ENCODE assay signal across 1 cellular context in genomic region chr2:237673130-237673921, GRCh38.
TF ChIP-seq lines count a peak whose summit lies in the region.

No MANE protein-coding gene starts in this region.

TF ChIP-seq in HepG2, 621 proteins besides CTCF, POLR2A, EP300 and RAD21 (continued from another document and continues in another):
- TF ChIP-seq PRDM15 (CRISPR knock-in tag; IDR thresholded peaks at IDR 0.05): no peak
- TF ChIP-seq THAP8 (CRISPR knock-in tag; IDR thresholded peaks at IDR 0.05; ENCODE audit: borderline replicate concordance): no peak
- TF ChIP-seq ZNF7 (CRISPR knock-in tag; IDR thresholded peaks at IDR 0.05): no peak
- no peak for TF ChIP-seq ZFP62 (CRISPR knock-in tag; IDR thresholded peaks at IDR 0.05)
- no peak for TF ChIP-seq ZNF569 (CRISPR knock-in tag; IDR thresholded peaks at IDR 0.05; ENCODE audit: borderline replicate concordance)
- no peak for TF ChIP-seq SNAPC5 (CRISPR knock-in tag; IDR thresholded peaks at IDR 0.05; ENCODE audit: borderline replicate concordance)
- no peak for TF ChIP-seq IRF1 (CRISPR knock-in tag; IDR thresholded peaks at IDR 0.05; ENCODE audit: low read depth)
- no peak for TF ChIP-seq TBL1XR1 (IDR thresholded peaks at IDR 0.05; ENCODE audit: borderline replicate concordance, low read length, partially characterized antibody)
- 0 out of 2 replicates have a peak, but pooled peaks have one; percentile 32 for TF ChIP-seq KMT2A (CRISPR knock-in tag; IDR thresholded peaks at IDR 0.05)
- no peak for TF ChIP-seq ZNF280B (CRISPR knock-in tag; IDR thresholded peaks at IDR 0.05; ENCODE audit: borderline replicate concordance)
- TF ChIP-seq ZBTB8A (CRISPR knock-in tag; IDR thresholded peaks at IDR 0.05; ENCODE audit: borderline replicate concordance, low read depth): no peak
- TF ChIP-seq CC2D1A (CRISPR knock-in tag; IDR thresholded peaks at IDR 0.05): peak; percentile 5; the same call in 1 of the 2 replicates
- no peak for TF ChIP-seq ZFP1 (CRISPR knock-in tag; IDR thresholded peaks at IDR 0.05)
- TF ChIP-seq SIN3B (IDR thresholded peaks at IDR 0.05; ENCODE audit: low read length): no peak
- no peak for TF ChIP-seq FOXC1 (CRISPR knock-in tag; IDR thresholded peaks at IDR 0.05; ENCODE audit: borderline replicate concordance)
- TF ChIP-seq ZNF136 (CRISPR knock-in tag; IDR thresholded peaks at IDR 0.05; ENCODE audit: low read depth): 0 out of 2 replicates have a peak, but pooled peaks have one; percentile 69
- no peak for TF ChIP-seq TRIM22 (IDR thresholded peaks at IDR 0.05)
- no peak for TF ChIP-seq ZNF562 (CRISPR knock-in tag; IDR thresholded peaks at IDR 0.05; ENCODE audit: borderline replicate concordance)
- no peak for TF ChIP-seq FIP1L1 (IDR thresholded peaks at IDR 0.05; ENCODE audit: borderline replicate concordance, insufficient read depth, low read depth, low read length)
- TF ChIP-seq ZBTB7B (CRISPR knock-in tag; IDR thresholded peaks at IDR 0.05): no peak
- no peak for TF ChIP-seq HNRNPH1 (optimal IDR thresholded peaks at IDR 0.05; ENCODE audit: low read depth, low read length)
- no peak for TF ChIP-seq FOXM1 (CRISPR knock-in tag; IDR thresholded peaks at IDR 0.05)
- no peak for TF ChIP-seq ZNF609 (CRISPR knock-in tag; IDR thresholded peaks at IDR 0.05; ENCODE audit: borderline replicate concordance)
- TF ChIP-seq ZSCAN20 (CRISPR knock-in tag; IDR thresholded peaks at IDR 0.05; ENCODE audit: borderline replicate concordance): no peak
- TF ChIP-seq PTBP1 (IDR thresholded peaks at IDR 0.05; ENCODE audit: low read depth, low read length, poor library complexity, severe bottlenecking): peak; percentile 41
- TF ChIP-seq TGIF2 (CRISPR knock-in tag; IDR thresholded peaks at IDR 0.05): 0 out of 2 replicates have a peak, but pooled peaks have one; percentile 32
- TF ChIP-seq SMC3 (IDR thresholded peaks at IDR 0.05; ENCODE audit: low read length): peak; percentile 98
- TF ChIP-seq GMEB1 (CRISPR knock-in tag; IDR thresholded peaks at IDR 0.05; ENCODE audit: borderline replicate concordance): peak; percentile 20; the same call in 1 of the 2 replicates
- TF ChIP-seq ZFP90 (CRISPR knock-in tag; IDR thresholded peaks at IDR 0.05; ENCODE audit: borderline replicate concordance): no peak
- TF ChIP-seq MED13 (CRISPR knock-in tag; IDR thresholded peaks at IDR 0.05): no peak
- TF ChIP-seq IRF2 (CRISPR knock-in tag; IDR thresholded peaks at IDR 0.05): peak; percentile 54; the same call in 1 of the 2 replicates
- no peak for TF ChIP-seq ZMYM3 (CRISPR knock-in tag; IDR thresholded peaks at IDR 0.05)
- TF ChIP-seq MAZ (IDR thresholded peaks at IDR 0.05; ENCODE audit: borderline replicate concordance, low read depth, low read length): no peak
- TF ChIP-seq MAZ (CRISPR knock-in tag; IDR thresholded peaks at IDR 0.05; ENCODE audit: low read depth): no peak
- TF ChIP-seq ZNF737 (CRISPR knock-in tag; IDR thresholded peaks at IDR 0.05; ENCODE audit: borderline replicate concordance): no peak
- no peak for TF ChIP-seq TBP (CRISPR knock-in tag; IDR thresholded peaks at IDR 0.05)
- no peak for TF ChIP-seq TFDP1 (CRISPR knock-in tag; IDR thresholded peaks at IDR 0.05; ENCODE audit: borderline replicate concordance)
- no peak for TF ChIP-seq ZNF816 (CRISPR knock-in tag; IDR thresholded peaks at IDR 0.05; ENCODE audit: borderline replicate concordance)
- TF ChIP-seq ZNF616 (CRISPR knock-in tag; IDR thresholded peaks at IDR 0.05; ENCODE audit: low read depth): no peak
- no peak for TF ChIP-seq HOXD1 (CRISPR knock-in tag; IDR thresholded peaks at IDR 0.05)
- TF ChIP-seq ZBTB20 (CRISPR knock-in tag; IDR thresholded peaks at IDR 0.05; ENCODE audit: borderline replicate concordance, low read depth): no peak
- no peak for TF ChIP-seq ZNF335 (CRISPR knock-in tag; IDR thresholded peaks at IDR 0.05)
- no peak for TF ChIP-seq SETDB1 (CRISPR knock-in tag; IDR thresholded peaks at IDR 0.05; ENCODE audit: borderline replicate concordance)
- no peak for TF ChIP-seq ZNF530 (CRISPR knock-in tag; IDR thresholded peaks at IDR 0.05; ENCODE audit: low read depth)
- TF ChIP-seq RBFOX2 (IDR thresholded peaks at IDR 0.05; ENCODE audit: low read depth, low read length): no peak
- TF ChIP-seq RBM39 (IDR thresholded peaks at IDR 0.05; ENCODE audit: low read depth, low read length, poor library complexity, severe bottlenecking): peak; percentile 34
- no peak for TF ChIP-seq KAT2B (IDR thresholded peaks at IDR 0.05; ENCODE audit: borderline replicate concordance, low read depth, low read length)
- no peak for TF ChIP-seq NFE2 (CRISPR knock-in tag; IDR thresholded peaks at IDR 0.05)
- TF ChIP-seq EEA1 (CRISPR knock-in tag; IDR thresholded peaks at IDR 0.05; ENCODE audit: borderline replicate concordance): no peak
- TF ChIP-seq ZNF652 (CRISPR knock-in tag; IDR thresholded peaks at IDR 0.05; ENCODE audit: borderline replicate concordance, low read depth): no peak
- no peak for TF ChIP-seq TBX2 (CRISPR knock-in tag; IDR thresholded peaks at IDR 0.05; ENCODE audit: borderline replicate concordance)
- no peak for TF ChIP-seq RFX3 (CRISPR knock-in tag; IDR thresholded peaks at IDR 0.05)
- peak; percentile 89 for TF ChIP-seq ZBTB38 (CRISPR knock-in tag; IDR thresholded peaks at IDR 0.05)
- no peak for TF ChIP-seq BRCA1 (CRISPR knock-in tag; IDR thresholded peaks at IDR 0.05)
